In genomic region chr1:80929868-80930508, GRCh38 we compare ENCODE assay signal across 17 cellular contexts.
"Had no signal": no experiment of that assay in that cellular context is flagged by ENCODE, and none has a peak within 500 bp of the region (broad histone marks: within the 10 kb centered on the region; RNA-seq: fewer than 3 reads in every experiment).

No MANE protein-coding gene starts in this region.

- H3K36me3 ChIP-seq: gastroesophageal sphincter, heart left ventricle, suprapubic skin, vagina had no signal

- H3K4me2 ChIP-seq: neural progenitor cell had no signal

- H3K9ac ChIP-seq: neural progenitor cell had no signal

- H3K4me3 ChIP-seq: gastroesophageal sphincter, heart left ventricle, neural progenitor cell, psoas muscle, skin epidermis, suprapubic skin, vagina had no signal

- ATAC-seq: activated CD4-positive, alpha-beta T cell treated with anti-CD3 and anti-CD28 coated beads for 36 hours; esophagus mucosa; gastroesophageal sphincter; heart left ventricle; naive thymus-derived CD4-positive, alpha-beta T cell; psoas muscle; right cardiac atrium had no signal

- H3K9me3 ChIP-seq: vagina had no signal

- DNase-seq: activated CD4-positive, alpha-beta T cell treated with anti-CD3 and anti-CD28 coated beads for 36 hours; activated CD4-positive, alpha-beta T cell treated with anti-CD3 and anti-CD28 coated beads, Interleukin-2, amount 50 U/mL, for 48 hours; effector CD8-positive, alpha-beta T cell; heart left ventricle; immature natural killer cell; kidney glomerular epithelial cell; mesenchymal stem cell; naive thymus-derived CD4-positive, alpha-beta T cell; psoas muscle; trophoblast cell had no signal

- H3K27ac ChIP-seq: gastroesophageal sphincter, heart left ventricle, neural progenitor cell, psoas muscle, skin epidermis, suprapubic skin, vagina had no signal

- H3K27me3 ChIP-seq: gastroesophageal sphincter, heart left ventricle, neural progenitor cell, suprapubic skin, vagina had no signal

- H3K4me1 ChIP-seq: gastroesophageal sphincter, heart left ventricle, neural progenitor cell, psoas muscle, suprapubic skin, vagina had no signal

- H2AFZ ChIP-seq: neural progenitor cell had no signal
